16 cellular contexts compared by ENCODE assay signal in genomic region chr1:172766462-172766861, GRCh38.
"Had no signal": no experiment of that assay in that cellular context is flagged by ENCODE, and none has a peak within 500 bp of the region (broad histone marks: within the 10 kb centered on the region; RNA-seq: fewer than 3 reads in every experiment).

No MANE protein-coding gene starts in this region.

- H3K27ac Mint-ChIP-seq: activated naive CD8-positive, alpha-beta T cell treated with anti-CD3 and anti-CD28 coated beads for 36 hours; immature natural killer cell; T-helper 2 cell treated with Interferon-gamma antibody and Interleukin-4, amounts not matched to agents 5 μg/mL and 100 μg/mL, for 36 hours had no signal

- H3K36me3 Mint-ChIP-seq: immature natural killer cell had no signal

- ATAC-seq: activated CD4-positive, CD25-positive, alpha-beta regulatory T cell treated with anti-CD3 and anti-CD28 coated beads, Interleukin-2, amount 50 U/mL, for 24 hours; psoas muscle had no signal

- H3K4me3 Mint-ChIP-seq: activated naive CD8-positive, alpha-beta T cell treated with anti-CD3 and anti-CD28 coated beads for 36 hours; immature natural killer cell; T-helper 2 cell treated with Interferon-gamma antibody and Interleukin-4, amounts not matched to agents 5 μg/mL and 100 μg/mL, for 36 hours had no signal

- DNase-seq: activated CD4-positive, alpha-beta T cell treated with anti-CD3 and anti-CD28 coated beads, Interleukin-2, amount 50 U/mL, for 1 hour; activated CD8-positive, alpha-beta memory T cell treated with anti-CD3 and anti-CD28 coated beads for 24 hours; activated naive CD8-positive, alpha-beta T cell treated with anti-CD3 and anti-CD28 coated beads for 36 hours; cerebellar nuclear complex; effector CD8-positive, alpha-beta T cell; foreskin fibroblast; glutamatergic neuron; immature natural killer cell; mammary epithelial cell; psoas muscle; sigmoid colon; stimulated activated CD4-positive, alpha-beta T cell treated with anti-CD3 and anti-CD28 coated beads, Interleukin-1b, Interleukin-23, amount 100 ng/mL, for 48 hours; stomach; SW 1271 had no signal

- H3K27me3 Mint-ChIP-seq: activated naive CD8-positive, alpha-beta T cell treated with anti-CD3 and anti-CD28 coated beads for 36 hours had no signal

- H3K9me3 Mint-ChIP-seq: immature natural killer cell; T-helper 2 cell treated with Interferon-gamma antibody and Interleukin-4, amounts not matched to agents 5 μg/mL and 100 μg/mL, for 36 hours had no signal

- H3K4me1 Mint-ChIP-seq: immature natural killer cell had no signal
